Comparison of ENCODE assay signal across 15 cellular contexts in genomic region chr20:44621325-44621724, GRCh38. TPM values are rescaled to one million over a fixed set of nuclear protein-coding genes. Genes with fewer than 3 reads are reported as not detected.
DNase-seq lines count a peak whose midpoint lies in the region; ATAC-seq and TF ChIP-seq lines count a peak whose summit lies in the region.
"Had no signal": no experiment of that assay in that cellular context is flagged by ENCODE, and none has a peak within 500 bp of the region (broad histone marks: within the 10 kb centered on the region; RNA-seq: fewer than 3 reads in every experiment).

No MANE protein-coding gene starts in this region.

- no peak overlapping the region for H3K4me3 Mint-ChIP-seq in central memory CD8-positive, alpha-beta T cell
- no peak overlapping the region for H3K4me3 Mint-ChIP-seq in nephron progenitor cell

- H3K27me3 Mint-ChIP-seq in central memory CD8-positive, alpha-beta T cell = no peaks in the 10 kb centered on the region
- H3K27me3 Mint-ChIP-seq in nephron progenitor cell (ENCODE audit: low read depth, poor library complexity) = no peaks in the 10 kb centered on the region

- intact Hi-C loops in Right ventricle myocardium superior (cut with DNase I) (no loop called here), cardiac septum (cut with DNase I) (no loop called here)

- ATAC-seq in Right ventricle myocardium superior (ENCODE audit: poor library complexity) = no peak
- no peak for ATAC-seq in central memory CD8-positive, alpha-beta T cell (replicated peaks; ENCODE audit: extremely low read depth, poor library complexity, severe bottlenecking)
- no peak for ATAC-seq in HG03571 (IDR thresholded peaks at IDR 0.05; ENCODE audit: unreplicated experiment)

- H3K36me3 Mint-ChIP-seq in central memory CD8-positive, alpha-beta T cell (ENCODE audit: insufficient read depth) = peaks cover 24% of the 10 kb centered on the region
- peaks cover 54% of the 10 kb centered on the region for H3K36me3 Mint-ChIP-seq in nephron progenitor cell (ENCODE audit: low read depth)

- H3K9me3 Mint-ChIP-seq in central memory CD8-positive, alpha-beta T cell = no peaks in the 10 kb centered on the region
- peaks cover 8% of the 10 kb centered on the region for H3K9me3 Mint-ChIP-seq in nephron progenitor cell

- no peak for TF ChIP-seq CTCF in nephron progenitor cell (IDR thresholded peaks at IDR 0.05)

- H3K27ac Mint-ChIP-seq in central memory CD8-positive, alpha-beta T cell (ENCODE audit: low read depth) = peak overlapping the region; percentile 16
- peak overlapping the region; percentile 39 for H3K27ac Mint-ChIP-seq in nephron progenitor cell

- DNase-seq in Right ventricle myocardium superior (peak; percentile 4), cardiac septum (ENCODE audit: low spot score) (no peak), nephron progenitor cell (no peak), AG08395 (ENCODE audit: low spot score) (no peak)
- no peak for DNase-seq in central memory CD8-positive, alpha-beta T cell (ENCODE audit: low spot score in 2 of 2)
- no peak for DNase-seq in effector CD4-positive, alpha-beta T cell
- DNase-seq: C1 segment of cervical spinal cord, Caco-2, H7, NCI-H1417, NCI-H187 treated with DMSO at 0.1 percent for 48 hours, NCI-H69, SIG-M5 had no signal

- H3K4me1 Mint-ChIP-seq in central memory CD8-positive, alpha-beta T cell = peaks cover 27% of the 10 kb centered on the region
- H3K4me1 Mint-ChIP-seq in nephron progenitor cell = peaks cover 2% of the 10 kb centered on the region

RNA-seq across cellular contexts. Expression of gene ADA, which starts 30.2 kb away (rescaled TPM):
- total RNA-seq in Right ventricle myocardium superior (8.9 TPM), cardiac septum (4.1 TPM)
- total RNA-seq: HT-29 had no signal

RNA-seq across cellular contexts. Expression of gene PKIG, which starts 38.9 kb away (rescaled TPM):
- total RNA-seq in Right ventricle myocardium superior (180 TPM), cardiac septum (274 TPM)
